ENCODE assay signal across 16 cellular contexts in genomic region chr16:28897826-28898225, GRCh38. TPM values are rescaled to one million over a fixed set of nuclear protein-coding genes. Genes with fewer than 3 reads are reported as not detected.
A peak's percentile ranks its signal among the peaks of the same experiment; 100 is the strongest.
DNase-seq lines count a peak whose midpoint lies in the region; ATAC-seq and TF ChIP-seq lines count a peak whose summit lies in the region.
"Had no signal": no experiment of that assay in that cellular context is flagged by ENCODE, and none has a peak within 500 bp of the region (broad histone marks: within the 10 kb centered on the region; RNA-seq: fewer than 3 reads in every experiment).

No MANE protein-coding gene starts in this region.

- no peak overlapping the region for H2BK120ac ChIP-seq in H9 (ENCODE audit: low read depth, low read length, poor library complexity, severe bottlenecking)

- no peak overlapping the region for H2BK12ac ChIP-seq in H9 (ENCODE audit: insufficient read length, low read depth, low read length)

- DNase-seq in H9 (no peak), PC-9 (peak; percentile 39 to 40), nephron progenitor cell (no peak), gastrocnemius medialis (no peak), cardiac septum (ENCODE audit: low spot score) (no peak)
- DNase-seq: Caco-2; CD8-positive, alpha-beta T cell; DND-41; GDM1; HCEC 1CT; IMR-90 had no signal

- no peak overlapping the region for H2AK5ac ChIP-seq in H9 (ENCODE audit: insufficient read length, low read length)

- no peak overlapping the region for H3K23ac ChIP-seq in H9 (ENCODE audit: insufficient read length, low read depth, low read length)

- TF ChIP-seq CTCF in H9 (conservative IDR thresholded peaks at IDR 0.05) (no peak), PC-9 (conservative IDR thresholded peaks at IDR 0.05) (no peak), nephron progenitor cell (IDR thresholded peaks at IDR 0.05) (no peak), gastrocnemius medialis (IDR thresholded peaks at IDR 0.05 in 4 of 5, conservative IDR thresholded peaks at IDR 0.05 in 1 of 5) (no peak)

- intact Hi-C loops in PC-9 (cut with micrococcal nuclease; ENCODE audit: unreplicated experiment) (no loop called here), gastrocnemius medialis (cut with DNase I; ENCODE audit: low total_unique reads) (no loop called here), cardiac septum (cut with DNase I) (no loop called here)

- no peaks in the 10 kb centered on the region for H3K4me1 Mint-ChIP-seq in H9
- peaks cover 7% of the 10 kb centered on the region for H3K4me1 Mint-ChIP-seq in nephron progenitor cell
- H3K4me1 Mint-ChIP-seq: CD14-positive monocyte had no signal

- H3K36me3 Mint-ChIP-seq in H9 (ENCODE audit: insufficient read depth in 1 of 3, low read depth in 3 of 3) (no peaks in the 10 kb centered on the region; a peak in 1 of 7 replicates), nephron progenitor cell (ENCODE audit: low read depth) (peaks cover 5% of the 10 kb centered on the region)
- H3K36me3 Mint-ChIP-seq: CD14-positive monocyte; CD8-positive, alpha-beta T cell had no signal

- H2BK5ac ChIP-seq in H9 (ENCODE audit: insufficient read length, low read length): no peak overlapping the region

- ATAC-seq in gastrocnemius medialis (no peak), GM21717 (IDR thresholded peaks at IDR 0.05; ENCODE audit: unreplicated experiment) (no peak), GM21381 (IDR thresholded peaks at IDR 0.05; ENCODE audit: unreplicated experiment) (no peak), HG02642 (IDR thresholded peaks at IDR 0.05; ENCODE audit: poor library complexity, unreplicated experiment) (no peak)
- ATAC-seq: A549; CD8-positive, alpha-beta T cell had no signal

- H3T11ph ChIP-seq in H9 (ENCODE audit: low read length): no peak overlapping the region

- H4K5ac ChIP-seq in H9 (ENCODE audit: insufficient read length, low read depth, low read length): no peak overlapping the region

- no peaks in the 10 kb centered on the region for H3K27me3 ChIP-seq in H9 (ENCODE audit: insufficient read depth, low read length)
- no peaks in the 10 kb centered on the region for H3K27me3 ChIP-seq in PC-9 (ENCODE audit: insufficient read depth, low read depth)
- no peaks in the 10 kb centered on the region for H3K27me3 ChIP-seq in gastrocnemius medialis

- BruUV-seq in PC-9 (replicated peaks; lab: Mats Ljungman, UMichigan): TSS peak; percentile 16

- no peak overlapping the region for H3K56ac ChIP-seq in H9 (ENCODE audit: insufficient read length, low read depth, low read length)

- H3K79me2 ChIP-seq in H9 (ENCODE audit: insufficient read depth, low read length) (no peaks in the 10 kb centered on the region), PC-9 (ENCODE audit: low read depth) (no peaks in the 10 kb centered on the region)

- no peak overlapping the region for H3K27ac ChIP-seq in H9 (ENCODE audit: insufficient read length, low read depth, low read length)
- no peak overlapping the region for H3K27ac ChIP-seq in PC-9
- peak overlapping the region; percentile 72 to 82 (median 72) for H3K27ac ChIP-seq in gastrocnemius medialis
- H3K27ac ChIP-seq: A549 had no signal

- no peak overlapping the region for H2AFZ ChIP-seq in H9 (ENCODE audit: low read length)
- no peak overlapping the region for H2AFZ ChIP-seq in PC-9

- H3K9ac ChIP-seq in H9 (ENCODE audit: extremely low read depth, insufficient read length, low read length): no peak overlapping the region

- H3K36me3 ChIP-seq in PC-9 (ENCODE audit: low read depth) (no peaks in the 10 kb centered on the region), gastrocnemius medialis (peaks cover 0 to 4% of the 10 kb centered on the region in 2 donors)

- no peaks in the 10 kb centered on the region for H3K4me1 ChIP-seq in H9 (ENCODE audit: insufficient read depth, low read length)
- H3K4me1 ChIP-seq in PC-9 (replicated peaks; ENCODE audit: insufficient read depth): no peaks in the 10 kb centered on the region
- H3K4me1 ChIP-seq in gastrocnemius medialis: no peaks in the 10 kb centered on the region
- H3K4me1 ChIP-seq: A549, Caco-2 had no signal

- H3K9me3 ChIP-seq in H9 (ENCODE audit: control insufficient read depth, low read depth, low read length) (no peaks in the 10 kb centered on the region), PC-9 (ENCODE audit: insufficient read depth, low read depth) (no peaks in the 10 kb centered on the region), gastrocnemius medialis (no peaks in the 10 kb centered on the region)
- H3K9me3 ChIP-seq: A549, Caco-2 had no signal

- no peak overlapping the region for H2BK20ac ChIP-seq in H9 (ENCODE audit: low read depth, low read length, poor library complexity, severe bottlenecking)

- no peaks in the 10 kb centered on the region; the same call in 1 of the 2 replicates for H3F3A ChIP-seq in PC-9 (ENCODE audit: insufficient read depth, low read depth)

- no peak overlapping the region for H3K4ac ChIP-seq in H9 (ENCODE audit: low read depth, low read length)

- no peak overlapping the region for H3K14ac ChIP-seq in H9 (ENCODE audit: insufficient read depth, low read length)

- no peak overlapping the region for H4K8ac ChIP-seq in H9 (replicated peaks; ENCODE audit: insufficient read length, low read depth, low read length)

- in situ Hi-C loops in gastrocnemius medialis (cut with MboI; ENCODE audit: low sequenced_read_pairs in 4 of 4): no loop called here

- H3K4me2 ChIP-seq in H9 (ENCODE audit: insufficient read depth, insufficient read length, low read length): no peak overlapping the region
- H3K4me2 ChIP-seq in PC-9: no peak overlapping the region
- H3K4me2 ChIP-seq: A549 had no signal

- H3K9me3 Mint-ChIP-seq in H9 (no peaks in the 10 kb centered on the region), nephron progenitor cell (no peaks in the 10 kb centered on the region)
- H3K9me3 Mint-ChIP-seq: CD14-positive monocyte; CD8-positive, alpha-beta T cell had no signal

- no peaks in the 10 kb centered on the region for H3K23me2 ChIP-seq in H9 (ENCODE audit: insufficient read length, low read depth, low read length, poor library complexity, severe bottlenecking)

- CTCF ChIA-PET in PC-9 (lab: Charles Lee): no interaction called here

- peak overlapping the region; percentile 64 to 77 (median 77); a peak in 2 of 7 replicates for H3K27ac Mint-ChIP-seq in H9
- H3K27ac Mint-ChIP-seq in nephron progenitor cell: peak overlapping the region; percentile 79
- H3K27ac Mint-ChIP-seq: CD8-positive, alpha-beta T cell had no signal

- no CpG with 5 or more reads among the region's 4 CpGs for WGBS in H9 (ENCODE audit: extremely low coverage, insufficient read length, low lambda C conversion rate)

- no peaks in the 10 kb centered on the region for H3K79me1 ChIP-seq in H9 (ENCODE audit: insufficient read depth, low read depth, low read length, poor library complexity, severe bottlenecking)

- no peak overlapping the region for H4K91ac ChIP-seq in H9 (ENCODE audit: insufficient read length, low read depth, low read length)

- no peaks in the 10 kb centered on the region for H3K27me3 Mint-ChIP-seq in H9 (ENCODE audit: low read depth)
- H3K27me3 Mint-ChIP-seq in nephron progenitor cell (ENCODE audit: low read depth, poor library complexity): peaks cover 3% of the 10 kb centered on the region

- H3K9me2 ChIP-seq in PC-9 (ENCODE audit: insufficient read depth): no peaks in the 10 kb centered on the region

- H4K20me1 ChIP-seq in H9 (ENCODE audit: control insufficient read depth, insufficient read depth, insufficient read length): no peaks in the 10 kb centered on the region
- no peaks in the 10 kb centered on the region; the same call in 1 of the 2 replicates for H4K20me1 ChIP-seq in PC-9 (ENCODE audit: insufficient read depth)

- no peak for TF ChIP-seq POLR2A in gastrocnemius medialis (IDR thresholded peaks at IDR 0.05)

- no peak overlapping the region for H2BK15ac ChIP-seq in H9 (ENCODE audit: low read depth, low read length)

- no peak overlapping the region for H3K4me3 Mint-ChIP-seq in H9
- H3K4me3 Mint-ChIP-seq in nephron progenitor cell: no peak overlapping the region
- H3K4me3 Mint-ChIP-seq: CD14-positive monocyte; CD8-positive, alpha-beta T cell had no signal

- POLR2A ChIA-PET in PC-9 (lab: Charles Lee; ENCODE audit: unreplicated experiment): interaction anchor here (0.7 kb wide), 1 partner anchor 12 kb away, joined by 3 read pairs; no protein-coding TSS in a partner anchor

- H3K18ac ChIP-seq in H9 (ENCODE audit: insufficient read length, low read depth, low read length): no peak overlapping the region

- H3K4me3 ChIP-seq in PC-9 (no peak overlapping the region), gastrocnemius medialis (no peak overlapping the region)
- H3K4me3 ChIP-seq: A549 had no signal

RNA-seq across cellular contexts. Expression of gene ATP2A1, which starts 19.5 kb away (rescaled TPM):
- total RNA-seq in H9 (2021) (3.9 and 4.6 TPM in 2 replicates), PC-9 (2021) (8.3 and 10.7 TPM in 2 replicates), gastrocnemius medialis (100 to 1,000 TPM; 380 to 909 (median 764) TPM), cardiac septum (0.54 TPM)

RNA-seq across cellular contexts. Expression of gene RABEP2, which starts 27.2 kb away (rescaled TPM):
- 14.4 and 17.5 TPM in 2 replicates for total RNA-seq in H9 (2021)
- 48.5 and 70.5 TPM in 2 replicates for total RNA-seq in PC-9 (2021)
- total RNA-seq in gastrocnemius medialis: 10 to 100 TPM in 1 of 4 donors, 1 to 10 TPM in 3; 2.9 to 13.9 (median 6.4) TPM
- total RNA-seq in cardiac septum: 14.3 TPM

RNA-seq across cellular contexts. Expression of gene CD19, which starts 33.9 kb away (rescaled TPM):
- total RNA-seq in H9 (2021) (0.50 and 1.4 TPM in 2 replicates), PC-9 (2021) (not detected in 2 replicates), gastrocnemius medialis (not detected), cardiac septum (not detected)
- total RNA-seq: Caco-2, IMR-90 had no signal

RNA-seq across cellular contexts. Expression of gene SH2B1, which starts 34.2 kb away (rescaled TPM):
- 50.1 and 51.9 TPM in 2 replicates for total RNA-seq in H9 (2021)
- 105 and 110 TPM in 2 replicates for total RNA-seq in PC-9 (2021)
- total RNA-seq in gastrocnemius medialis: 10 to 100 TPM; 13.9 to 28.5 (median 20.6) TPM
- 46.3 TPM for total RNA-seq in cardiac septum

RNA-seq across cellular contexts. Expression of gene TUFM, which starts 51.7 kb away (rescaled TPM):
- total RNA-seq in H9 (2021) (207 and 208 TPM in 2 replicates), PC-9 (2021) (342 and 448 TPM in 2 replicates), gastrocnemius medialis (100 to 1,000 TPM; 140 to 196 (median 167) TPM), cardiac septum (184 TPM)

Comparison
In these comparisons a context has a peak if more than half of its experiments do, and no peak if none do; other contexts are left out.
1. DNase-seq: peak in PC-9 (2 of 2); none in H9 (single experiment), nephron progenitor cell (single experiment), gastrocnemius medialis (0 of 2) and cardiac septum (single experiment).
2. H3K27ac ChIP-seq: peak in gastrocnemius medialis (4 of 4); none in H9 (single experiment) and PC-9 (single experiment).
3. RNA of gene ATP2A1, which starts 19.5 kb away (total RNA-seq): 380 to 909 TPM in gastrocnemius medialis; 8.3 to 10.7 TPM in PC-9, 3.9 to 4.6 TPM in H9 and 0.54 TPM in cardiac septum (single experiment); every median in the first group is over 10 times any median in the second.